7 cellular contexts compared by ENCODE assay signal in genomic region chr10:43329246-43329885, GRCh38. TPM values are rescaled to one million over a fixed set of nuclear protein-coding genes. Genes with fewer than 3 reads are reported as not detected.
"Had no signal": no experiment of that assay in that cellular context is flagged by ENCODE, and none has a peak within 500 bp of the region (broad histone marks: within the 10 kb centered on the region; RNA-seq: fewer than 3 reads in every experiment).

No MANE protein-coding gene starts in this region.

RNA-seq across cellular contexts. Expression of gene FXYD4, which starts 42.1 kb away (rescaled TPM):
- total RNA-seq: GM23248, GM23338, H1, H4, H7, H9, HFFc6 had no signal
- polyA plus RNA-seq: GM23248, GM23338, H1 had no signal
